9 cellular contexts compared by ENCODE assay signal in genomic region chr2:39696072-39696471, GRCh38. TPM values are rescaled to one million over a fixed set of nuclear protein-coding genes. Genes with fewer than 3 reads are reported as not detected.
A peak's percentile ranks its signal among the peaks of the same experiment; 100 is the strongest.
DNase-seq lines count a peak whose midpoint lies in the region; ATAC-seq and TF ChIP-seq lines count a peak whose summit lies in the region.
"Had no signal": no experiment of that assay in that cellular context is flagged by ENCODE, and none has a peak within 500 bp of the region (broad histone marks: within the 10 kb centered on the region; RNA-seq: fewer than 3 reads in every experiment).

No MANE protein-coding gene starts in this region.

- no peak for TF ChIP-seq CTCF in HFFc6 (IDR thresholded peaks at IDR 0.05)
- TF ChIP-seq CTCF in foreskin keratinocyte (conservative IDR thresholded peaks at IDR 0.05), result no peak
- TF ChIP-seq CTCF in smooth muscle cell (IDR thresholded peaks at IDR 0.05; ENCODE audit: borderline replicate concordance, insufficient read depth, poor library complexity, severe bottlenecking), result no peak
- TF ChIP-seq CTCF in GM10248 (IDR thresholded peaks at IDR 0.05; ENCODE audit: control extremely low read depth, extremely low read depth, low read depth, missing control alignments), result no peak

- intact Hi-C loops in activated CD4-positive, alpha-beta T cell treated with anti-CD3 and anti-CD28 coated beads, Interleukin-2, amount 10 ng/mL, durations not matched to agents 24 days and 14 days (cut with micrococcal nuclease), result no loop called here

- no peaks in the 10 kb centered on the region for H4K20me1 ChIP-seq in smooth muscle cell (ENCODE audit: low read depth)

- H3K9ac ChIP-seq in smooth muscle cell (ENCODE audit: low read depth), result peak overlapping the region; percentile 21

- peaks cover 4% of the 10 kb centered on the region for H3K36me3 ChIP-seq in smooth muscle cell (ENCODE audit: low read depth)

- no peaks in the 10 kb centered on the region; the same call in 1 of the 2 replicates for H3K27me3 Mint-ChIP-seq in HFFc6 (ENCODE audit: insufficient read depth)
- H3K27me3 Mint-ChIP-seq in activated CD4-positive, alpha-beta T cell treated with anti-CD3 and anti-CD28 coated beads, Interleukin-2, amount 10 ng/mL, durations not matched to agents 24 days and 14 days, result peaks cover 18% of the 10 kb centered on the region

- CTCF ChIA-PET in GM10248 (lab: Yijun Ruan, JAX), result interaction anchor here (0.9 to 2.9 kb wide), 3 partner anchors 11 to 33 kb away, joined by 3 to 14 read pairs (median 4); no protein-coding TSS in a partner anchor

- H3K4me2 ChIP-seq in smooth muscle cell, result peak overlapping the region; percentile 70

- H3K9me3 Mint-ChIP-seq in HFFc6, result peaks cover 10% of the 10 kb centered on the region
- no peaks in the 10 kb centered on the region for H3K9me3 Mint-ChIP-seq in activated CD4-positive, alpha-beta T cell treated with anti-CD3 and anti-CD28 coated beads, Interleukin-2, amount 10 ng/mL, durations not matched to agents 24 days and 14 days

- H3K4me1 Mint-ChIP-seq in HFFc6 (ENCODE audit: low read depth), result peaks cover 34% of the 10 kb centered on the region
- H3K4me1 Mint-ChIP-seq in activated CD4-positive, alpha-beta T cell treated with anti-CD3 and anti-CD28 coated beads, Interleukin-2, amount 10 ng/mL, durations not matched to agents 24 days and 14 days, result no peaks in the 10 kb centered on the region

- peaks cover 23% of the 10 kb centered on the region for H3F3A ChIP-seq in smooth muscle cell (ENCODE audit: low read depth)

- H3K27ac ChIP-seq in foreskin keratinocyte (no peak overlapping the region), smooth muscle cell (ENCODE audit: low read depth) (peak overlapping the region; percentile 73)

- H3K4me1 ChIP-seq in foreskin keratinocyte (no peaks in the 10 kb centered on the region), smooth muscle cell (ENCODE audit: low read depth) (peaks cover 15% of the 10 kb centered on the region)

- peak; percentile 54 for DNase-seq in HFFc6
- DNase-seq in NCI-H748 (lab: John Stamatoyannopoulos, UW; ENCODE audit: unreplicated experiment), result peak; percentile 95
- peak; percentile 40 to 65 for DNase-seq in foreskin keratinocyte
- DNase-seq in smooth muscle cell (lab: John Stamatoyannopoulos, UW; ENCODE audit: unreplicated experiment), result no peak
- no peak for DNase-seq in left lobe of liver (ENCODE audit: low spot score)
- DNase-seq in GM10248 (ENCODE audit: extremely low spot score), result no peak
- DNase-seq in activated CD4-positive, alpha-beta T cell treated with anti-CD3 and anti-CD28 coated beads, Interleukin-2, amount 10 ng/mL, durations not matched to agents 24 days and 14 days, result no peak
- DNase-seq: activated T-cell treated with anti-CD3 and anti-CD28 coated beads for 4 hours had no signal

- peak overlapping the region; percentile 60 for H3K27ac Mint-ChIP-seq in HFFc6
- no peak overlapping the region for H3K27ac Mint-ChIP-seq in activated CD4-positive, alpha-beta T cell treated with anti-CD3 and anti-CD28 coated beads, Interleukin-2, amount 10 ng/mL, durations not matched to agents 24 days and 14 days

- peaks cover 9% of the 10 kb centered on the region for H3K9me3 ChIP-seq in smooth muscle cell (replicated peaks; ENCODE audit: low read depth)

- H3K79me2 ChIP-seq in smooth muscle cell (ENCODE audit: low read depth), result peaks cover 7% of the 10 kb centered on the region

- H3K27me3 ChIP-seq in foreskin keratinocyte (no peaks in the 10 kb centered on the region), smooth muscle cell (ENCODE audit: low read depth) (no peaks in the 10 kb centered on the region)

- H3K36me3 Mint-ChIP-seq in HFFc6 (ENCODE audit: low read depth), result peaks cover 4% of the 10 kb centered on the region; the same call in 1 of the 2 replicates
- no peaks in the 10 kb centered on the region for H3K36me3 Mint-ChIP-seq in activated CD4-positive, alpha-beta T cell treated with anti-CD3 and anti-CD28 coated beads, Interleukin-2, amount 10 ng/mL, durations not matched to agents 24 days and 14 days (ENCODE audit: low read depth)

- POLR2A ChIA-PET in GM10248 (lab: Yijun Ruan, JAX), result no interaction called here

- ATAC-seq in foreskin keratinocyte (no peak), GM19395 (IDR thresholded peaks at IDR 0.05; ENCODE audit: unreplicated experiment) (no peak), left lobe of liver (no peak)

- 72% methylated on average over 3 of the region's 3 CpGs for WGBS in smooth muscle cell (ENCODE audit: low lambda C conversion rate)

- no peak overlapping the region for H3K4me3 Mint-ChIP-seq in HFFc6
- H3K4me3 Mint-ChIP-seq in activated CD4-positive, alpha-beta T cell treated with anti-CD3 and anti-CD28 coated beads, Interleukin-2, amount 10 ng/mL, durations not matched to agents 24 days and 14 days, result no peak overlapping the region

- no peak overlapping the region for H2AFZ ChIP-seq in smooth muscle cell (ENCODE audit: low read depth)

- no peak overlapping the region for H3K4me3 ChIP-seq in smooth muscle cell

RNA-seq across cellular contexts. Expression of gene TMEM178A, which starts 30.4 kb away (rescaled TPM):
- total RNA-seq in HFFc6 (2021; fragmentation: NEBNext Ultra II Directional; extraction: Animal tissue kit (Norgen Biotek cat#: 25700)), result under 1 TPM; 0.18 to 0.99 (median 0.44) TPM
- total RNA-seq in foreskin keratinocyte, result not detected in 2 replicates
- 0.04 and 0.07 TPM in 2 replicates for polyA plus RNA-seq in foreskin keratinocyte
- total RNA-seq in smooth muscle cell, result 14.6 and 19.9 TPM in 2 replicates
- polyA plus RNA-seq in smooth muscle cell, result 16.4 and 22.2 TPM in 2 replicates
- total RNA-seq in left lobe of liver, result 0.81 TPM
- total RNA-seq in activated CD4-positive, alpha-beta T cell treated with anti-CD3 and anti-CD28 coated beads, Interleukin-2, amount 10 ng/mL, durations not matched to agents 24 days and 14 days, result 0.14 TPM in 1 of 2 replicates, not detected in the other

Comparison
In these comparisons a context has a peak if more than half of its experiments do, and no peak if none do; other contexts are left out.
1. DNase-seq: peak in HFFc6 (single experiment), NCI-H748 (single experiment) and foreskin keratinocyte (2 of 2); none in smooth muscle cell (single experiment), left lobe of liver (single experiment), GM10248 (single experiment) and activated CD4-positive, alpha-beta T cell treated with anti-CD3 and anti-CD28 coated beads, Interleukin-2, amount 10 ng/mL, durations not matched to agents 24 days and 14 days (single experiment).